ENCODE assay signal across 17 cellular contexts in the genomic region with DNA sequence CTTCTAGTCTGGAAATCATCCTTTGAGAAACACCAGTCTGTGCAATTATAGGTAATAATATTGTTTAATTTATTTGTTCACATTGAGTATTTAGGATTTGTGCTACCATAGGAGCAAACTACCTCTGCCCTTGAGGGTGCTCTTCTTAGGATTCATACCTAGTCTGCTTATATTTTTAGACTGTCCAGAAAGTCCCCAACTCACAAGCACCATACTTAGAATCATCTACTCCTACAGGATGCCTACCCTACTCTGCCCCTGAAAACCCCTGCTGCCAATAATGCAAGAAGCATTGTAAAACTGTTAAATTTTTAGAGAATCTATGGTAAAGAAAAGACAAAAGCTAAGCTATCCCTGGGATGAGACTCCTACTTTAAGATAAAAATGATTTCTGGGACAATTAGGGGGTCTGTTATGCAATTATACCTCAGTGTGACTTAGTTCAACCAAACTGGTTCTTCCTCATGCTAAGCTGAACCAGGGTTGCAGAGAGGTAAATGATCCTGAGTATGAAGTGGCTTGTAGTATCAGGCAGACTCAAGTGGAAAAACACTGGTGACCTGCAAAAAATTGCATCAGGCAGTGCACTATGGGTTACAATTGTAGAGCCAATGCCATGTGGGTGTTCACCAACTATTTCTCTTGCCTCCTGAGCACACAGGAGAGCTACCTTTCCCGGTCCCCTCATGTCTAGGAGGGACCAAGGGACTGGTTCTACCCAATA.
DNase-seq lines count a peak whose midpoint lies in the region; ATAC-seq, FAIRE-seq and TF ChIP-seq lines count a peak whose summit lies in the region.
"Had no signal": no experiment of that assay in that cellular context is flagged by ENCODE, and none has a peak within 500 bp of the region (broad histone marks: within the 10 kb centered on the region; RNA-seq: fewer than 3 reads in every experiment).

No MANE protein-coding gene starts in this region.

- H3K4me3 ChIP-seq in left lung (no peak overlapping the region), upper lobe of right lung (no peak overlapping the region), pancreas (no peak overlapping the region)
- H3K4me3 ChIP-seq: GM23338 had no signal

- no peak for FAIRE-seq in pancreas (lab: Jason Lieb, UNC)

- DNase-seq in DMS53 (lab: John Stamatoyannopoulos, UW) (peak; percentile 4), DMS53 treated with DMSO at 0.1 percent for 48 hours (lab: John Stamatoyannopoulos, UW; ENCODE audit: unreplicated experiment) (no peak), left lung (no peak), upper lobe of right lung (no peak), mucosa of gallbladder (ENCODE audit: low spot score) (no peak), pancreas (no peak), NCI-H2227 (lab: John Stamatoyannopoulos, UW; ENCODE audit: unreplicated experiment) (no peak)
- DNase-seq: HFFc6, IMR-90, Kasumi-1, NCI-H1417, NCI-H1930, NCI-H510A treated with DMSO at 0.1 percent for 48 hours, SHP77 treated with DMSO at 0.1 percent for 48 hours had no signal

- WGBS in pancreas, 2 donors, result 94 to 96% methylated on average over 1 of the region's 1 CpG

- TF ChIP-seq CTCF in left lung (IDR thresholded peaks at IDR 0.05) (no peak), upper lobe of right lung (IDR thresholded peaks at IDR 0.05) (no peak), pancreas (IDR thresholded peaks at IDR 0.05) (no peak)

- H3K4me1 ChIP-seq in left lung (peaks cover 7 to 16% of the 10 kb centered on the region in 2 donors), upper lobe of right lung (peaks cover 10% of the 10 kb centered on the region), pancreas (peaks cover 4 to 25% (median 16%) of the 10 kb centered on the region in 3 donors)

- H3K9me3 ChIP-seq in left lung (no peaks in the 10 kb centered on the region), upper lobe of right lung (no peaks in the 10 kb centered on the region), pancreas (no peaks in the 10 kb centered on the region)

- H3K36me3 ChIP-seq in left lung (no peaks in the 10 kb centered on the region), upper lobe of right lung (no peaks in the 10 kb centered on the region), pancreas (no peaks in the 10 kb centered on the region)

- H3K27ac ChIP-seq in left lung, result no peak overlapping the region
- H3K27ac ChIP-seq in upper lobe of right lung, result no peak overlapping the region
- no peak overlapping the region for H3K27ac ChIP-seq in pancreas
- H3K27ac ChIP-seq: 22Rv1 had no signal

- H3K27me3 ChIP-seq in left lung (no peaks in the 10 kb centered on the region), upper lobe of right lung (no peaks in the 10 kb centered on the region), pancreas (no peaks in the 10 kb centered on the region)

- ATAC-seq in HG02642 (IDR thresholded peaks at IDR 0.05; ENCODE audit: poor library complexity, unreplicated experiment) (peak; percentile 44), left lung (peak; percentile 71), upper lobe of right lung (peak; percentile 44), pancreas (no peak)
- ATAC-seq: GM23338 had no signal

- intact Hi-C loops in left lung (cut with DNase I), result no loop called here
- intact Hi-C loops in upper lobe of right lung (cut with DNase I), result no loop called here
- intact Hi-C loops in pancreas (cut with DNase I), result no loop called here

Comparison
In these comparisons a context has a peak if more than half of its experiments do, and no peak if none do; other contexts are left out.
1. ATAC-seq: peak in HG02642 (single experiment), left lung (single experiment) and upper lobe of right lung (single experiment); none in pancreas (0 of 4).